In the genomic region with DNA sequence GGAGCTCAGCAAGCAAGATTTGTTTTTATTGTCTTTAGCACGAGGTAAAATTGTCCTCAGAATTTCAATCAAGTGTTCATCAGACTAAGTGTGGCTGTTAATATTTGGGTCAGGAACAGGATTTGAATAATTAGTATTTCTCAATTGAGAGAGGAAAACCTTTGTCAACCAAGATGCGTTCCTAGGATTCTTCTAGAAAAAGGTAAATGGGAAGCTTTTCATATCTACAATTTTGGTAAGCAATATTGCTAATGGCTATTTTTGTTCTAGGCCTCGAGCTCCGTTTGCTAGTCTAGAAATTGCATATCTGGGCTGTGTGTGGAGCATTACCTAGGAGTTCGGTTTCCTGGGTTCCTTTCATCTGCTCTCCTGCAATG, we compare ENCODE assay signal across 1 cellular context.
TF ChIP-seq lines count a peak whose summit lies in the region.

No MANE protein-coding gene starts in this region.

TF ChIP-seq in K562, 482 proteins besides CTCF, POLR2A, EP300 and RAD21:
- TF ChIP-seq, protein P1, sequence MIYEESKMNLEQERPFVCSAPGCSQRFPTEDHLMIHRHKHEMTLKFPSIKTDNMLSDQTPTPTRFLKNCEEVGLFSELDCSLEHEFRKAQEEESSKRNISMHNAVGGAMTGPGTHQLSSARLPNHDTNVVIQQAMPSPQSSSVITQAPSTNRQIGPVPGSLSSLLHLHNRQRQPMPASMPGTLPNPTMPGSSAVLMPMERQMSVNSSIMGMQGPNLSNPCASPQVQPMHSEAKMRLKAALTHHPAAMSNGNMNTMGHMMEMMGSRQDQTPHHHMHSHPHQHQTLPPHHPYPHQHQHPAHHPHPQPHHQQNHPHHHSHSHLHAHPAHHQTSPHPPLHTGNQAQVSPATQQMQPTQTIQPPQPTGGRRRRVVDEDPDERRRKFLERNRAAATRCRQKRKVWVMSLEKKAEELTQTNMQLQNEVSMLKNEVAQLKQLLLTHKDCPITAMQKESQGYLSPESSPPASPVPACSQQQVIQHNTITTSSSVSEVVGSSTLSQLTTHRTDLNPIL (CRISPR knock-in tag; IDR thresholded peaks at IDR 0.05), result 0 out of 2 replicates have a peak, but pooled peaks have one; percentile 12
- TF ChIP-seq, protein P2, sequence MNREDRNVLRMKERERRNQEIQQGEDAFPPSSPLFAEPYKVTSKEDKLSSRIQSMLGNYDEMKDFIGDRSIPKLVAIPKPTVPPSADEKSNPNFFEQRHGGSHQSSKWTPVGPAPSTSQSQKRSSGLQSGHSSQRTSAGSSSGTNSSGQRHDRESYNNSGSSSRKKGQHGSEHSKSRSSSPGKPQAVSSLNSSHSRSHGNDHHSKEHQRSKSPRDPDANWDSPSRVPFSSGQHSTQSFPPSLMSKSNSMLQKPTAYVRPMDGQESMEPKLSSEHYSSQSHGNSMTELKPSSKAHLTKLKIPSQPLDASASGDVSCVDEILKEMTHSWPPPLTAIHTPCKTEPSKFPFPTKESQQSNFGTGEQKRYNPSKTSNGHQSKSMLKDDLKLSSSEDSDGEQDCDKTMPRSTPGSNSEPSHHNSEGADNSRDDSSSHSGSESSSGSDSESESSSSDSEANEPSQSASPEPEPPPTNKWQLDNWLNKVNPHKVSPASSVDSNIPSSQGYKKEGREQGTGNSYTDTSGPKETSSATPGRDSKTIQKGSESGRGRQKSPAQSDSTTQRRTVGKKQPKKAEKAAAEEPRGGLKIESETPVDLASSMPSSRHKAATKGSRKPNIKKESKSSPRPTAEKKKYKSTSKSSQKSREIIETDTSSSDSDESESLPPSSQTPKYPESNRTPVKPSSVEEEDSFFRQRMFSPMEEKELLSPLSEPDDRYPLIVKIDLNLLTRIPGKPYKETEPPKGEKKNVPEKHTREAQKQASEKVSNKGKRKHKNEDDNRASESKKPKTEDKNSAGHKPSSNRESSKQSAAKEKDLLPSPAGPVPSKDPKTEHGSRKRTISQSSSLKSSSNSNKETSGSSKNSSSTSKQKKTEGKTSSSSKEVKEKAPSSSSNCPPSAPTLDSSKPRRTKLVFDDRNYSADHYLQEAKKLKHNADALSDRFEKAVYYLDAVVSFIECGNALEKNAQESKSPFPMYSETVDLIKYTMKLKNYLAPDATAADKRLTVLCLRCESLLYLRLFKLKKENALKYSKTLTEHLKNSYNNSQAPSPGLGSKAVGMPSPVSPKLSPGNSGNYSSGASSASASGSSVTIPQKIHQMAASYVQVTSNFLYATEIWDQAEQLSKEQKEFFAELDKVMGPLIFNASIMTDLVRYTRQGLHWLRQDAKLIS (CRISPR knock-in tag; IDR thresholded peaks at IDR 0.05), result 0 out of 2 replicates have a peak, but pooled peaks have one; percentile 6
- TF ChIP-seq ZNF165 (CRISPR knock-in tag; IDR thresholded peaks at IDR 0.05; ENCODE audit: borderline replicate concordance) (no peak), ZNF12 (CRISPR knock-in tag; IDR thresholded peaks at IDR 0.05) (0 out of 2 replicates have a peak, but pooled peaks have one; percentile 9), HDAC3 (IDR thresholded peaks at IDR 0.05; ENCODE audit: borderline replicate concordance, partially characterized antibody) (peak; percentile 24), EP400 (IDR thresholded peaks at IDR 0.05) (0 out of 2 replicates have a peak, but pooled peaks have one; percentile 26), ZFP36 (IDR thresholded peaks at IDR 0.05; ENCODE audit: low read depth, low read length, partially characterized antibody) (no peak), PHTF2 (CRISPR knock-in tag; IDR thresholded peaks at IDR 0.05) (0 out of 2 replicates have a peak, but pooled peaks have one; percentile 55)
- TF ChIP-seq, protein P3, sequence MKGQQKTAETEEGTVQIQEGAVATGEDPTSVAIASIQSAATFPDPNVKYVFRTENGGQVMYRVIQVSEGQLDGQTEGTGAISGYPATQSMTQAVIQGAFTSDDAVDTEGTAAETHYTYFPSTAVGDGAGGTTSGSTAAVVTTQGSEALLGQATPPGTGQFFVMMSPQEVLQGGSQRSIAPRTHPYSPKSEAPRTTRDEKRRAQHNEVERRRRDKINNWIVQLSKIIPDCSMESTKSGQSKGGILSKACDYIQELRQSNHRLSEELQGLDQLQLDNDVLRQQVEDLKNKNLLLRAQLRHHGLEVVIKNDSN (CRISPR knock-in tag; IDR thresholded peaks at IDR 0.05), result 0 out of 2 replicates have a peak, but pooled peaks have one; percentile 2
- TF ChIP-seq, protein P4, sequence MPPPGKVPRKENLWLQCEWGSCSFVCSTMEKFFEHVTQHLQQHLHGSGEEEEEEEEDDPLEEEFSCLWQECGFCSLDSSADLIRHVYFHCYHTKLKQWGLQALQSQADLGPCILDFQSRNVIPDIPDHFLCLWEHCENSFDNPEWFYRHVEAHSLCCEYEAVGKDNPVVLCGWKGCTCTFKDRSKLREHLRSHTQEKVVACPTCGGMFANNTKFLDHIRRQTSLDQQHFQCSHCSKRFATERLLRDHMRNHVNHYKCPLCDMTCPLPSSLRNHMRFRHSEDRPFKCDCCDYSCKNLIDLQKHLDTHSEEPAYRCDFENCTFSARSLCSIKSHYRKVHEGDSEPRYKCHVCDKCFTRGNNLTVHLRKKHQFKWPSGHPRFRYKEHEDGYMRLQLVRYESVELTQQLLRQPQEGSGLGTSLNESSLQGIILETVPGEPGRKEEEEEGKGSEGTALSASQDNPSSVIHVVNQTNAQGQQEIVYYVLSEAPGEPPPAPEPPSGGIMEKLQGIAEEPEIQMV (tag; conservative IDR thresholded peaks at IDR 0.05; ENCODE audit: low read depth), result peak; percentile 51; the same call in 1 of the 2 replicates
- TF ChIP-seq, protein P5, sequence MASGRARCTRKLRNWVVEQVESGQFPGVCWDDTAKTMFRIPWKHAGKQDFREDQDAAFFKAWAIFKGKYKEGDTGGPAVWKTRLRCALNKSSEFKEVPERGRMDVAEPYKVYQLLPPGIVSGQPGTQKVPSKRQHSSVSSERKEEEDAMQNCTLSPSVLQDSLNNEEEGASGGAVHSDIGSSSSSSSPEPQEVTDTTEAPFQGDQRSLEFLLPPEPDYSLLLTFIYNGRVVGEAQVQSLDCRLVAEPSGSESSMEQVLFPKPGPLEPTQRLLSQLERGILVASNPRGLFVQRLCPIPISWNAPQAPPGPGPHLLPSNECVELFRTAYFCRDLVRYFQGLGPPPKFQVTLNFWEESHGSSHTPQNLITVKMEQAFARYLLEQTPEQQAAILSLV (tag; IDR thresholded peaks at IDR 0.05), result no peak
- TF ChIP-seq, protein P6, sequence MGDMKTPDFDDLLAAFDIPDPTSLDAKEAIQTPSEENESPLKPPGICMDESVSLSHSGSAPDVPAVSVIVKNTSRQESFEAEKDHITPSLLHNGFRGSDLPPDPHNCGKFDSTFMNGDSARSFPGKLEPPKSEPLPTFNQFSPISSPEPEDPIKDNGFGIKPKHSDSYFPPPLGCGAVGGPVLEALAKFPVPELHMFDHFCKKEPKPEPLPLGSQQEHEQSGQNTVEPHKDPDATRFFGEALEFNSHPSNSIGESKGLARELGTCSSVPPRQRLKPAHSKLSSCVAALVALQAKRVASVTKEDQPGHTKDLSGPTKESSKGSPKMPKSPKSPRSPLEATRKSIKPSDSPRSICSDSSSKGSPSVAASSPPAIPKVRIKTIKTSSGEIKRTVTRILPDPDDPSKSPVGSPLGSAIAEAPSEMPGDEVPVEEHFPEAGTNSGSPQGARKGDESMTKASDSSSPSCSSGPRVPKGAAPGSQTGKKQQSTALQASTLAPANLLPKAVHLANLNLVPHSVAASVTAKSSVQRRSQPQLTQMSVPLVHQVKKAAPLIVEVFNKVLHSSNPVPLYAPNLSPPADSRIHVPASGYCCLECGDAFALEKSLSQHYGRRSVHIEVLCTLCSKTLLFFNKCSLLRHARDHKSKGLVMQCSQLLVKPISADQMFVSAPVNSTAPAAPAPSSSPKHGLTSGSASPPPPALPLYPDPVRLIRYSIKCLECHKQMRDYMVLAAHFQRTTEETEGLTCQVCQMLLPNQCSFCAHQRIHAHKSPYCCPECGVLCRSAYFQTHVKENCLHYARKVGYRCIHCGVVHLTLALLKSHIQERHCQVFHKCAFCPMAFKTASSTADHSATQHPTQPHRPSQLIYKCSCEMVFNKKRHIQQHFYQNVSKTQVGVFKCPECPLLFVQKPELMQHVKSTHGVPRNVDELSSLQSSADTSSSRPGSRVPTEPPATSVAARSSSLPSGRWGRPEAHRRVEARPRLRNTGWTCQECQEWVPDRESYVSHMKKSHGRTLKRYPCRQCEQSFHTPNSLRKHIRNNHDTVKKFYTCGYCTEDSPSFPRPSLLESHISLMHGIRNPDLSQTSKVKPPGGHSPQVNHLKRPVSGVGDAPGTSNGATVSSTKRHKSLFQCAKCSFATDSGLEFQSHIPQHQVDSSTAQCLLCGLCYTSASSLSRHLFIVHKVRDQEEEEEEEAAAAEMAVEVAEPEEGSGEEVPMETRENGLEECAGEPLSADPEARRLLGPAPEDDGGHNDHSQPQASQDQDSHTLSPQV (IDR thresholded peaks at IDR 0.05), result 0 out of 2 replicates have a peak, but pooled peaks have one; percentile 14
